Comparison of ENCODE assay signal across 1 cellular context in genomic region chr22:21569459-21570161, GRCh38.
TF ChIP-seq lines count a peak whose summit lies in the region.

No MANE protein-coding gene starts in this region.

TF ChIP-seq in H1, 55 proteins besides CTCF, POLR2A, EP300 and RAD21 (continued from another document):
- no peak for TF ChIP-seq SRF (IDR thresholded peaks at IDR 0.05; ENCODE audit: low read depth, low read length)
- no peak for TF ChIP-seq POU5F1 (IDR thresholded peaks at IDR 0.05; ENCODE audit: low read depth, low read length)
- no peak for TF ChIP-seq EGR1 (IDR thresholded peaks at IDR 0.05; ENCODE audit: borderline replicate concordance, low read depth, low read length)
- TF ChIP-seq FOSL1 (IDR thresholded peaks at IDR 0.05; ENCODE audit: insufficient read depth, low read depth, low read length), result no peak
- no peak for TF ChIP-seq PHF8 (conservative IDR thresholded peaks at IDR 0.05; ENCODE audit: low read depth, low read length)
- TF ChIP-seq CHD1 (IDR thresholded peaks at IDR 0.05; ENCODE audit: low read depth, low read length), result no peak
- no peak for TF ChIP-seq TEAD4 (IDR thresholded peaks at IDR 0.05; ENCODE audit: low read depth, low read length)
- no peak for TF ChIP-seq CEBPB (IDR thresholded peaks at IDR 0.05; ENCODE audit: low read depth, low read length)
- no peak for TF ChIP-seq E2F6 (IDR thresholded peaks at IDR 0.05)
- no peak for TF ChIP-seq TBP (IDR thresholded peaks at IDR 0.05; ENCODE audit: low read depth, low read length)
- TF ChIP-seq ZNF274 (IDR thresholded peaks at IDR 0.05; ENCODE audit: borderline replicate concordance, extremely low read depth, low read length), result no peak
- no peak for TF ChIP-seq CHD7 (IDR thresholded peaks at IDR 0.05; ENCODE audit: insufficient replicate concordance, low read length)
- TF ChIP-seq TAF1 (IDR thresholded peaks at IDR 0.05; ENCODE audit: low read depth, low read length), result no peak
